In the genomic region with DNA sequence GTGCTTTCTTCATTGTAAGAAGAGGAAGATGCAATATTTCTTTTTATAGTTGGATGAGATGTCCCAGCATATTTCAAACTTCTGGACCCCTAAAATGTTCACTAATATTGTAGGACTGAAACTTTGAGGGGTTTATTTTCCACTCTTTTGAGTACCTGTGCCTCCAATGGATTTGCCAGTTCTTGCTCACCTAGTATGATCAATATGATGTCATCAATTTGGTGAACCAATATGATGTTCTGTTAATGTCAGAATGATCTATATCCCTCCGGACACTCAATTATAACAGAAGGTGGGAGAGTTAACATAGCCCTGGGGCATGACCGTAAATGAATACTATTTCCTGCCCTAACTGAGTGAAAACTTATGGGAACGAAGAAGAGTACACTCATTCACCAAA, we compare ENCODE assay signal across 28 cellular contexts.
"Had no signal": no experiment of that assay in that cellular context is flagged by ENCODE, and none has a peak within 500 bp of the region (broad histone marks: within the 10 kb centered on the region; RNA-seq: fewer than 3 reads in every experiment).

No MANE protein-coding gene starts in this region.

- H3K27me3 ChIP-seq: colonic mucosa, esophagus muscularis mucosa, esophagus squamous epithelium, gastrocnemius medialis, gastroesophageal sphincter, heart left ventricle, heart right ventricle had no signal

- DNase-seq: colonic mucosa; cortex of kidney; dermis blood vessel endothelial cell; dorsolateral prefrontal cortex; effector CD4-positive, alpha-beta T cell; effector CD8-positive, alpha-beta T cell; effector memory CD4-positive, alpha-beta T cell; effector memory CD8-positive, alpha-beta T cell; endodermal cell; erythroblast; esophagus squamous epithelium; foreskin fibroblast; foreskin keratinocyte; foreskin melanocyte; gastrocnemius medialis; glutamatergic neuron; head of caudate nucleus; heart left ventricle; heart right ventricle had no signal

- H3K4me3 ChIP-seq: colonic mucosa, coronary artery, dorsolateral prefrontal cortex, esophagus muscularis mucosa, esophagus squamous epithelium, gastrocnemius medialis, gastroesophageal sphincter, heart left ventricle, heart right ventricle had no signal

- H3K27ac ChIP-seq: colonic mucosa, coronary artery, dorsolateral prefrontal cortex, epithelial cell of prostate, esophagus muscularis mucosa, esophagus squamous epithelium, foreskin keratinocyte, gastrocnemius medialis, gastroesophageal sphincter, heart left ventricle, heart right ventricle had no signal

- ATAC-seq: effector memory CD8-positive, alpha-beta T cell; esophagus mucosa; foreskin keratinocyte; gastrocnemius medialis; gastroesophageal sphincter; heart left ventricle; heart right ventricle had no signal

- H3K4me1 ChIP-seq: colonic mucosa, esophagus muscularis mucosa, esophagus squamous epithelium, foreskin keratinocyte, gastrocnemius medialis, gastroesophageal sphincter, heart right ventricle had no signal

- FAIRE-seq: colon, endometrium, endothelial cell of umbilical vein, frontal cortex had no signal

- H3K36me3 ChIP-seq: colonic mucosa, esophagus muscularis mucosa, esophagus squamous epithelium, gastrocnemius medialis, gastroesophageal sphincter, heart left ventricle, heart right ventricle had no signal

- H3K9me3 ChIP-seq: colonic mucosa, esophagus muscularis mucosa, gastrocnemius medialis, gastroesophageal sphincter had no signal
